Comparison of ENCODE assay signal across 8 cellular contexts in the genomic region with DNA sequence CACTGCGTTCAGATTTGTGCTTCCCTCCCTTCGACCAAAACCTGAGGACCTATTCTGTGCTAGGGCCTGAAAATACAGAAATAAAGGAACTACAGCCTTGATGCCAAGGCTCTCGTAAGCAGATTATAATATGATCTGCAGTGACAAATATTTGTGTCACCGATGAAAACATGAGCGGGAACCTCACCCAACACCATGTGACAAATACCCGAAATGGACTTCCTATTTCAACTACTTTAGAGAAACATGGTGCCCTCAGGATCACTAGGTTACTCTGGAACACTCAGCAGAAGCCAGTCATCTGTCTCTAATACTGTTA. TPM values are rescaled to one million over a fixed set of nuclear protein-coding genes. Genes with fewer than 3 reads are reported as not detected.
A peak's percentile ranks its signal among the peaks of the same experiment; 100 is the strongest.
DNase-seq lines count a peak whose midpoint lies in the region; ATAC-seq and TF ChIP-seq lines count a peak whose summit lies in the region.

No MANE protein-coding gene starts in this region.

- no peaks in the 10 kb centered on the region for H4K20me1 ChIP-seq in OCI-LY7 (ENCODE audit: insufficient read depth, low read length)

- peaks cover 2% of the 10 kb centered on the region for H3K9me3 Mint-ChIP-seq in nephron progenitor cell

- H3K9me3 ChIP-seq in OCI-LY7 (ENCODE audit: low read length) (no peaks in the 10 kb centered on the region), endocrine pancreas (ENCODE audit: control insufficient read depth, low read length) (no peaks in the 10 kb centered on the region)

- peaks cover 34% of the 10 kb centered on the region for H3K36me3 Mint-ChIP-seq in nephron progenitor cell (ENCODE audit: low read depth)

- H3K36me3 ChIP-seq in OCI-LY7 (ENCODE audit: insufficient read depth, low read length) (peaks cover 21% of the 10 kb centered on the region), endocrine pancreas (ENCODE audit: control insufficient read depth, insufficient read depth, low read length) (no peaks in the 10 kb centered on the region)

- TF ChIP-seq CTCF in OCI-LY7 (conservative IDR thresholded peaks at IDR 0.05; ENCODE audit: low read length) (no peak), nephron progenitor cell (IDR thresholded peaks at IDR 0.05) (no peak)

- H2AFZ ChIP-seq in OCI-LY7 (ENCODE audit: low read length): peak overlapping the region; percentile 100

- peaks cover 13% of the 10 kb centered on the region; the same call in 1 of the 2 replicates for H3K79me2 ChIP-seq in OCI-LY7 (ENCODE audit: insufficient read depth, low read depth, low read length)

- no peaks in the 10 kb centered on the region for H3K27me3 ChIP-seq in endocrine pancreas (ENCODE audit: control insufficient read depth, insufficient read depth, low read length)

- no peak overlapping the region for H3K27ac ChIP-seq in OCI-LY7 (ENCODE audit: low read depth, low read length, poor library complexity, severe bottlenecking)

- CTCF ChIA-PET in OCI-LY7 (lab: Charles Lee; ENCODE audit: unreplicated experiment): no interaction called here

- H3K4me3 Mint-ChIP-seq in nephron progenitor cell: peak overlapping the region; percentile 87

- ATAC-seq in GM19455 (IDR thresholded peaks at IDR 0.05; ENCODE audit: unreplicated experiment) (peak; percentile 5), GM21529 (IDR thresholded peaks at IDR 0.05; ENCODE audit: unreplicated experiment) (no peak), HG02759 (IDR thresholded peaks at IDR 0.05; ENCODE audit: unreplicated experiment) (no peak), HG02981 (IDR thresholded peaks at IDR 0.05; ENCODE audit: unreplicated experiment) (no peak)

- intact Hi-C loops in OCI-LY7 (cut with micrococcal nuclease; ENCODE audit: unreplicated experiment): loop anchor here (5.0 kb wide), 1 partner anchor 192 kb away; a partner anchor contains a TSS

- H3K4me2 ChIP-seq in OCI-LY7 (ENCODE audit: low read length): peak overlapping the region; percentile 92

- H3K4me1 ChIP-seq in OCI-LY7 (ENCODE audit: insufficient read depth, low read length, poor library complexity, severe bottlenecking): peaks cover 7% of the 10 kb centered on the region
- no peaks in the 10 kb centered on the region for H3K4me1 ChIP-seq in endocrine pancreas (ENCODE audit: control insufficient read depth, insufficient read depth, low read length)

- POLR2A ChIA-PET in OCI-LY7 (lab: Charles Lee): interaction anchor here (1.7 kb wide), 1 partner anchor 10 kb away, joined by 4 read pairs; no protein-coding TSS in a partner anchor

- H3K27ac Mint-ChIP-seq in nephron progenitor cell: no peak overlapping the region

- H3K4me3 ChIP-seq in OCI-LY7 (ENCODE audit: low read depth, low read length, poor library complexity, severe bottlenecking) (peak overlapping the region; percentile 98), endocrine pancreas (ENCODE audit: control insufficient read depth, insufficient read depth, low read length) (peak overlapping the region; percentile 77)

- BruUV-seq in OCI-LY7 (replicated peaks; lab: Mats Ljungman, UMichigan): no TSS peak

- peaks cover 27% of the 10 kb centered on the region for H3K4me1 Mint-ChIP-seq in nephron progenitor cell

- H3K9me2 ChIP-seq in OCI-LY7 (ENCODE audit: insufficient read depth, low read length): no peaks in the 10 kb centered on the region

- DNase-seq in OCI-LY7 (ENCODE audit: low spot score): no peak
- no peak for DNase-seq in nephron progenitor cell
- DNase-seq in GM19240 (ENCODE audit: insufficient read length, low spot score): no peak

- H3K9ac ChIP-seq in endocrine pancreas (ENCODE audit: control insufficient read depth, insufficient read depth, low read length): no peak overlapping the region

- no peaks in the 10 kb centered on the region for H3K27me3 Mint-ChIP-seq in nephron progenitor cell (ENCODE audit: low read depth, poor library complexity)

RNA-seq across cellular contexts. Expression of a gene that starts 0.5 kb away (rescaled TPM):
- total RNA-seq in OCI-LY7 (2014; rRNA removed; shearing (Covaris generic)): 24.4 and 34.9 TPM in 2 replicates
- total RNA-seq in OCI-LY7 (2022): 30.5 and 31.6 TPM in 2 replicates

RNA-seq across cellular contexts. Expression of a gene that starts 13.5 kb away (rescaled TPM):
- total RNA-seq in OCI-LY7 (2014; rRNA removed; shearing (Covaris generic)): 9.0 and 12.0 TPM in 2 replicates
- 13.1 and 15.9 TPM in 2 replicates for total RNA-seq in OCI-LY7 (2022)
